Comparison of ENCODE assay signal across 24 cellular contexts in genomic region chr6:90989763-90990162, GRCh38.
"Had no signal": no experiment of that assay in that cellular context is flagged by ENCODE, and none has a peak within 500 bp of the region (broad histone marks: within the 10 kb centered on the region; RNA-seq: fewer than 3 reads in every experiment).

No MANE protein-coding gene starts in this region.

- H3K27ac ChIP-seq: brain microvascular endothelial cell, cardiac muscle cell, SJSA1 had no signal

- DNase-seq: activated B cell treated with CpG ODN at 0.5 μM for 24 hours; activated CD4-positive, alpha-beta T cell treated with anti-CD3 and anti-CD28 coated beads for 1 hour; activated CD4-positive, alpha-beta T cell treated with anti-CD3 and anti-CD28 coated beads, Interleukin-2, amount 10 ng/mL, durations not matched to agents 24 days and 14 days; activated CD4-positive, alpha-beta T cell treated with anti-CD3 and anti-CD28 coated beads, Interleukin-2, amount 50 U/mL, for 48 hours; activated CD8-positive, alpha-beta memory T cell treated with anti-CD3 and anti-CD28 coated beads, Interleukin-2, amount 10 ng/mL, durations not matched to agents 7 days and 5 days; activated effector memory CD4-positive, alpha-beta T cell treated with anti-CD3 and anti-CD28 coated beads, Interleukin-2, amount 50 U/mL, for 16 hours; activated naive CD4-positive, alpha-beta T cell treated with Interleukin-2 at 50 U/mL for 16 hours; activated T-cell treated with anti-CD3 and anti-CD28 coated beads, Interleukin-2, amount 50 U/mL, for 24 hours; brain microvascular endothelial cell; Karpas-422; NCI-H1092 treated with DMSO at 0.1 percent for 48 hours; NCI-H1436; NCI-H187; NCI-H2081 treated with DMSO at 0.1 percent for 48 hours; NCI-H2171 treated with DMSO at 0.1 percent for 48 hours; NCI-H345; NCI-H510A treated with DMSO at 0.1 percent for 48 hours; PC-3; SHP77 had no signal

- H3K4me3 Mint-ChIP-seq: activated B cell treated with CpG ODN at 0.5 μM for 24 hours; activated CD4-positive, alpha-beta T cell treated with anti-CD3 and anti-CD28 coated beads, Interleukin-2, amount 10 ng/mL, durations not matched to agents 24 days and 14 days; activated CD8-positive, alpha-beta memory T cell treated with anti-CD3 and anti-CD28 coated beads, Interleukin-2, amount 10 ng/mL, durations not matched to agents 7 days and 5 days; activated naive CD8-positive, alpha-beta T cell; activated T-cell treated with anti-CD3 and anti-CD28 coated beads, Interleukin-2, amount 50 U/mL, for 24 hours; T-helper 1 cell treated with Interleukin-12 subunit alpha and Interleukin-12 subunit beta and Interleukin-4 antibody, amounts not matched to agents 30 μg/mL and 1 μg/mL, for 36 hours had no signal

- H3K9me3 Mint-ChIP-seq: activated B cell treated with CpG ODN at 0.5 μM for 24 hours; activated CD4-positive, alpha-beta T cell treated with anti-CD3 and anti-CD28 coated beads, Interleukin-2, amount 10 ng/mL, durations not matched to agents 24 days and 14 days; activated T-cell treated with anti-CD3 and anti-CD28 coated beads, Interleukin-2, amount 50 U/mL, for 24 hours; T-helper 1 cell treated with Interleukin-12 subunit alpha and Interleukin-12 subunit beta and Interleukin-4 antibody, amounts not matched to agents 30 μg/mL and 1 μg/mL, for 36 hours had no signal

- H3K27me3 Mint-ChIP-seq: activated B cell treated with CpG ODN at 0.5 μM for 24 hours; activated CD4-positive, alpha-beta T cell treated with anti-CD3 and anti-CD28 coated beads, Interleukin-2, amount 10 ng/mL, durations not matched to agents 24 days and 14 days; activated CD8-positive, alpha-beta memory T cell treated with anti-CD3 and anti-CD28 coated beads, Interleukin-2, amount 10 ng/mL, durations not matched to agents 7 days and 5 days; activated naive CD8-positive, alpha-beta T cell; activated T-cell treated with anti-CD3 and anti-CD28 coated beads, Interleukin-2, amount 50 U/mL, for 24 hours had no signal

- H3K4me1 Mint-ChIP-seq: activated B cell treated with CpG ODN at 0.5 μM for 24 hours; activated CD4-positive, alpha-beta T cell treated with anti-CD3 and anti-CD28 coated beads, Interleukin-2, amount 10 ng/mL, durations not matched to agents 24 days and 14 days; activated CD8-positive, alpha-beta memory T cell treated with anti-CD3 and anti-CD28 coated beads, Interleukin-2, amount 10 ng/mL, durations not matched to agents 7 days and 5 days had no signal

- H3K27ac Mint-ChIP-seq: activated B cell treated with CpG ODN at 0.5 μM for 24 hours; activated CD4-positive, alpha-beta T cell treated with anti-CD3 and anti-CD28 coated beads, Interleukin-2, amount 10 ng/mL, durations not matched to agents 24 days and 14 days; activated CD8-positive, alpha-beta memory T cell treated with anti-CD3 and anti-CD28 coated beads, Interleukin-2, amount 10 ng/mL, durations not matched to agents 7 days and 5 days; activated naive CD8-positive, alpha-beta T cell; activated T-cell treated with anti-CD3 and anti-CD28 coated beads, Interleukin-2, amount 50 U/mL, for 24 hours; T-helper 1 cell treated with Interleukin-12 subunit alpha and Interleukin-12 subunit beta and Interleukin-4 antibody, amounts not matched to agents 30 μg/mL and 1 μg/mL, for 36 hours had no signal

- ATAC-seq: activated CD8-positive, alpha-beta memory T cell treated with anti-CD3 and anti-CD28 coated beads, Interleukin-2, amount 10 ng/mL, durations not matched to agents 7 days and 5 days; PC-3; SK-N-SH treated with all-trans-retinoic acid at 6 μM for 48 hours had no signal

- H3K27me3 ChIP-seq: brain microvascular endothelial cell, cardiac muscle cell had no signal

- H3K36me3 Mint-ChIP-seq: activated CD8-positive, alpha-beta memory T cell treated with anti-CD3 and anti-CD28 coated beads, Interleukin-2, amount 10 ng/mL, durations not matched to agents 7 days and 5 days; activated naive CD8-positive, alpha-beta T cell had no signal

- H3K36me3 ChIP-seq: brain microvascular endothelial cell, cardiac muscle cell, SJSA1 had no signal

- H3K4me3 ChIP-seq: cardiac muscle cell, SJSA1 had no signal

- H3K4me1 ChIP-seq: SJSA1 had no signal

- H3K9me3 ChIP-seq: SJSA1 had no signal
